13 cellular contexts compared by ENCODE assay signal in the genomic region with DNA sequence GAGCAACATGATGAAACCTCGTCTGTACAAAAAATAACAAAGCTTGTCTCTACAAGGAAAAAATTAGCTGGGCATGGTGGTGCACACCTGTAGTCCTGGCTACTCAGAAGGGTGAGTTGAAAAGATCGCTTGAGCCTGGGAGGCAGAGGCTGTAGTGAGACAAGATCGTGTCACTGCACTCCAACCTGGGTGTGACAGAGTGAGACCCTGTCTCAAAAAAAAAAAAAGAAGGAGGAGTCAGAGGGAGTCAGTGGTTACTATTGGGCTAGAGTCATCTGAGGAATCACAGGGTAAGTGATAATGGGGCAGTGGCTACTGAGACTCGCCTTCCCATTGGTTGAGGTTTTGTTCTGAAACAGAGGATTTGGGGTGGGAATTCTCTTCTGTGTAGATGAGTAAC. TPM values are rescaled to one million over a fixed set of nuclear protein-coding genes. Genes with fewer than 3 reads are reported as not detected.
DNase-seq lines count a peak whose midpoint lies in the region; ATAC-seq, FAIRE-seq and TF ChIP-seq lines count a peak whose summit lies in the region.
"Had no signal": no experiment of that assay in that cellular context is flagged by ENCODE, and none has a peak within 500 bp of the region (broad histone marks: within the 10 kb centered on the region; RNA-seq: fewer than 3 reads in every experiment).

No MANE protein-coding gene starts in this region.

- H3K27me3 ChIP-seq in HepG2 (ENCODE audit: control insufficient read depth in 1 of 2, insufficient read depth in 2 of 2, low read length in 2 of 2) = no peaks in the 10 kb centered on the region
- no peaks in the 10 kb centered on the region for H3K27me3 ChIP-seq in right lobe of liver
- no peaks in the 10 kb centered on the region for H3K27me3 ChIP-seq in H1 (replicated peaks in 1 of 4; ENCODE audit: control insufficient read depth in 3 of 4, extremely low read depth in 1 of 4, insufficient read depth in 3 of 4, low read length in 3 of 4)
- H3K27me3 ChIP-seq in right atrium auricular region = no peaks in the 10 kb centered on the region

- no peak overlapping the region for H3K18ac ChIP-seq in H1 (ENCODE audit: extremely low read depth, low read length)

- no peak overlapping the region for H2BK15ac ChIP-seq in H1 (ENCODE audit: low read length)

- ATAC-seq in HepG2 (peak; percentile 48), right lobe of liver (no peak)
- ATAC-seq in stimulated activated naive CD8-positive, alpha-beta T cell treated with anti-CD3 and anti-CD28 coated beads, Interleukin-15, amount 100 ng/mL, for 72 hours = no peak

- no peak overlapping the region for H4K5ac ChIP-seq in H1 (ENCODE audit: insufficient read length, low read depth, low read length)

- 16% methylated on average over 4 of the region's 4 CpGs for WGBS in HepG2 (ENCODE audit: low lambda C conversion rate)
- WGBS in right lobe of liver (ENCODE audit: insufficient coverage, low coverage, low lambda C conversion rate, missing lambda C conversion rate) = 86% methylated on average over 3 of the region's 4 CpGs
- WGBS in H1 (ENCODE audit: extremely low coverage in 1 of 2, insufficient coverage in 1 of 2, insufficient read length in 1 of 2, insufficient replicate concordance in 2 of 2, low coverage in 1 of 2, low lambda C conversion rate in 2 of 2, missing lambda C conversion rate in 1 of 2), 2 experiments = 78% methylated on average over 3 of the region's 4 CpGs; no CpG with 5 or more reads in 1 of the 2 experiments

- no peaks in the 10 kb centered on the region for H3K9me3 Mint-ChIP-seq in stimulated activated naive CD8-positive, alpha-beta T cell treated with anti-CD3 and anti-CD28 coated beads, Interleukin-15, amount 100 ng/mL, for 72 hours
- peaks cover 9% of the 10 kb centered on the region for H3K9me3 Mint-ChIP-seq in glutamatergic neuron (ENCODE audit: unreplicated experiment)
- H3K9me3 Mint-ChIP-seq: dendritic cell treated with granulocyte-macrophage colony-stimulating factor and Interleukin-4, amounts not matched to agents 40 ng/mL and 50 ng/mL, for 4 days had no signal

- no peaks in the 10 kb centered on the region for H3K36me3 Mint-ChIP-seq in glutamatergic neuron (ENCODE audit: unreplicated experiment)

- peak in 1 of 2 experiments; percentile 65; a peak in 1 of 4 replicates for TF ChIP-seq POLR2A in HepG2 (IDR thresholded peaks at IDR 0.05; ENCODE audit: insufficient read depth in 1 of 2, low read depth in 2 of 2, low read length in 2 of 2)
- no peak for TF ChIP-seq POLR2A in right lobe of liver (IDR thresholded peaks at IDR 0.05)
- TF ChIP-seq POLR2A in H1 (IDR thresholded peaks at IDR 0.05; ENCODE audit: control extremely low read depth in 1 of 2, low read depth in 2 of 2, low read length in 2 of 2) = no peak

- H3K4me1 Mint-ChIP-seq in stimulated activated naive CD8-positive, alpha-beta T cell treated with anti-CD3 and anti-CD28 coated beads, Interleukin-15, amount 100 ng/mL, for 72 hours = peaks cover 88% of the 10 kb centered on the region
- H3K4me1 Mint-ChIP-seq in glutamatergic neuron (ENCODE audit: low read depth, unreplicated experiment) = peaks cover 10% of the 10 kb centered on the region

- H2AFZ ChIP-seq in HepG2 (ENCODE audit: low read length) (no peak overlapping the region), H1 (ENCODE audit: low read length) (no peak overlapping the region)

- no peak for TF ChIP-seq CTCF in HepG2 (CRISPR knock-in tag; IDR thresholded peaks at IDR 0.05)
- no peak for TF ChIP-seq CTCF in right lobe of liver (IDR thresholded peaks at IDR 0.05)
- no peak for TF ChIP-seq CTCF in H1 (IDR thresholded peaks at IDR 0.05; ENCODE audit: control extremely low read depth in 1 of 3, insufficient read depth in 1 of 3, low read depth in 1 of 3, low read length in 3 of 3)
- no peak for TF ChIP-seq CTCF in glutamatergic neuron (IDR thresholded peaks at IDR 0.05; ENCODE audit: partially characterized antibody, unreplicated experiment)
- TF ChIP-seq CTCF in right atrium auricular region (IDR thresholded peaks at IDR 0.05) = no peak

- no peaks in the 10 kb centered on the region for H3K27me3 Mint-ChIP-seq in stimulated activated naive CD8-positive, alpha-beta T cell treated with anti-CD3 and anti-CD28 coated beads, Interleukin-15, amount 100 ng/mL, for 72 hours
- H3K27me3 Mint-ChIP-seq in glutamatergic neuron (ENCODE audit: unreplicated experiment) = peaks cover 18% of the 10 kb centered on the region
- H3K27me3 Mint-ChIP-seq: dendritic cell treated with granulocyte-macrophage colony-stimulating factor and Interleukin-4, amounts not matched to agents 40 ng/mL and 50 ng/mL, for 4 days had no signal

- H2BK5ac ChIP-seq in H1 (ENCODE audit: low read depth, low read length) = no peak overlapping the region

- peak overlapping the region; percentile 77 for H3K4me2 ChIP-seq in HepG2 (ENCODE audit: low read depth, low read length)
- 0 out of 4 replicates have a peak overlapping the region, but pooled peaks of 1 of the 2 experiments have one; percentile 9 for H3K4me2 ChIP-seq in H1 (ENCODE audit: insufficient read depth in 1 of 2, low read depth in 2 of 2, low read length in 2 of 2)

- peaks cover 7 to 18% of the 10 kb centered on the region in 2 experiments; a peak in 4 of 5 replicates for H3K36me3 ChIP-seq in HepG2 (replicated peaks in 1 of 2; ENCODE audit: control insufficient read depth in 1 of 2, insufficient read depth in 2 of 2, low read length in 2 of 2)
- peaks cover 0 to 9% (median 6%) of the 10 kb centered on the region in 4 donors for H3K36me3 ChIP-seq in right lobe of liver
- H3K36me3 ChIP-seq in H1 (ENCODE audit: control insufficient read depth in 2 of 4, insufficient read depth in 4 of 4, low read length in 3 of 4) = peaks cover 5 to 12% (median 8%) of the 10 kb centered on the region in 4 experiments; a peak in 7 of 8 replicates
- peaks cover 18% of the 10 kb centered on the region for H3K36me3 ChIP-seq in right atrium auricular region

- H3K9ac ChIP-seq in HepG2 (ENCODE audit: insufficient read depth, low read depth, low read length) (peak overlapping the region; percentile 45), H1 (replicated peaks in 1 of 4; ENCODE audit: extremely low read depth in 1 of 4, low read depth in 3 of 4, low read length in 3 of 4) (no peak overlapping the region)

- H3K27ac Mint-ChIP-seq in stimulated activated naive CD8-positive, alpha-beta T cell treated with anti-CD3 and anti-CD28 coated beads, Interleukin-15, amount 100 ng/mL, for 72 hours = peak overlapping the region in 1 of 2 donors; percentile 72
- no peak overlapping the region for H3K27ac Mint-ChIP-seq in glutamatergic neuron (ENCODE audit: unreplicated experiment)
- H3K27ac Mint-ChIP-seq: dendritic cell treated with granulocyte-macrophage colony-stimulating factor and Interleukin-4, amounts not matched to agents 40 ng/mL and 50 ng/mL, for 4 days had no signal

- no peak overlapping the region for H3K4ac ChIP-seq in H1 (replicated peaks; ENCODE audit: insufficient read length, low read depth, low read length)

- FAIRE-seq in HepG2 (lab: Jason Lieb, UNC) (peak; percentile 44), H1 (lab: Jason Lieb, UNC) (no peak)

- H3K79me1 ChIP-seq in H1 (ENCODE audit: low read depth, low read length) = peaks cover 15% of the 10 kb centered on the region

- peak overlapping the region; percentile 2 to 39 for H3K4me3 Mint-ChIP-seq in stimulated activated naive CD8-positive, alpha-beta T cell treated with anti-CD3 and anti-CD28 coated beads, Interleukin-15, amount 100 ng/mL, for 72 hours
- no peak overlapping the region for H3K4me3 Mint-ChIP-seq in glutamatergic neuron (ENCODE audit: unreplicated experiment)
- H3K4me3 Mint-ChIP-seq: dendritic cell treated with granulocyte-macrophage colony-stimulating factor and Interleukin-4, amounts not matched to agents 40 ng/mL and 50 ng/mL, for 4 days had no signal

- no peak overlapping the region for H4K8ac ChIP-seq in H1 (ENCODE audit: extremely low read depth, insufficient read depth, low read length)

- no peak overlapping the region for H2AK5ac ChIP-seq in H1 (ENCODE audit: low read depth, low read length)

- H4K20me1 ChIP-seq in HepG2 (ENCODE audit: insufficient read depth, low read length) = peaks cover 15% of the 10 kb centered on the region
- H4K20me1 ChIP-seq in H1 (replicated peaks in 1 of 2; ENCODE audit: control insufficient read depth in 1 of 2, insufficient read depth in 2 of 2, low read length in 2 of 2) = peaks cover 7 to 13% of the 10 kb centered on the region in 2 experiments

- DNase-seq in HepG2 (ENCODE audit: low spot score) (peak; percentile 81), right lobe of liver (no peak), NCI-H82 (lab: John Stamatoyannopoulos, UW) (peak; percentile 44), H1 (ENCODE audit: low read depth in 1 of 2, low spot score in 2 of 2) (no peak), AML-193 (lab: John Stamatoyannopoulos, UW) (no peak), glutamatergic neuron (no peak), right atrium auricular region (ENCODE audit: low spot score) (no peak)
- no peak for DNase-seq in stimulated activated naive CD8-positive, alpha-beta T cell treated with anti-CD3 and anti-CD28 coated beads, Interleukin-15, amount 100 ng/mL, for 72 hours
- DNase-seq: KBM-7; stimulated activated CD4-positive, alpha-beta T cell treated with anti-CD3 and anti-CD28 coated beads, Interleukin-12 subunit alpha, Interleukin-12 subunit beta, amount 100 ng/mL, for 4 hours had no signal

- no peak overlapping the region for H4K91ac ChIP-seq in H1 (replicated peaks; ENCODE audit: insufficient read length, low read length)

- peaks cover 9% of the 10 kb centered on the region; the same call in 1 of the 2 replicates for H3K23me2 ChIP-seq in H1 (ENCODE audit: low read depth, low read length)

- no TSS peak for BruUV-seq in HepG2 (replicated peaks; lab: Mats Ljungman, UMichigan)

- H3K27ac ChIP-seq in HepG2 (ENCODE audit: extremely low read length, insufficient read depth, low read length) = peak overlapping the region; percentile 68
- no peak overlapping the region for H3K27ac ChIP-seq in right lobe of liver
- no peak overlapping the region for H3K27ac ChIP-seq in H1 (ENCODE audit: low read depth, low read length)
- H3K27ac ChIP-seq in right atrium auricular region = no peak overlapping the region
- H3K27ac ChIP-seq: C4-2B, prostate gland had no signal

- peaks cover 84% of the 10 kb centered on the region for H3K4me1 ChIP-seq in HepG2 (ENCODE audit: insufficient read depth, low read length)
- peaks cover 0 to 36% (median 10%) of the 10 kb centered on the region in 4 donors for H3K4me1 ChIP-seq in right lobe of liver
- H3K4me1 ChIP-seq in H1 (replicated peaks in 1 of 4; ENCODE audit: control insufficient read depth in 3 of 4, insufficient read depth in 4 of 4, low read length in 3 of 4) = peaks cover 3 to 20% (median 9%) of the 10 kb centered on the region in 4 experiments; a peak in 6 of 7 replicates
- H3K4me1 ChIP-seq in right atrium auricular region = peaks cover 0 to 47% of the 10 kb centered on the region in 2 donors

- no peak overlapping the region for H3K14ac ChIP-seq in H1 (ENCODE audit: insufficient read length)

- intact Hi-C loops in HepG2 (cut with micrococcal nuclease; ENCODE audit: unreplicated experiment) (loop anchor here (2.0 kb wide), 1 partner anchor 66 kb away; a partner anchor contains a TSS), right lobe of liver (cut with DNase I) (no loop called here)

- H2BK120ac ChIP-seq in H1 (replicated peaks; ENCODE audit: low read depth, low read length) = no peak overlapping the region

- POLR2A ChIA-PET in HepG2 (lab: Yijun Ruan, JAX) (interaction anchor here (1.0 kb wide), 1 partner anchor 21 kb away, joined by 3 read pairs; no protein-coding TSS in a partner anchor), H1 (lab: Charles Lee; ENCODE audit: partially characterized antibody) (interaction anchor here (0.6 to 2.3 kb wide), 2 partner anchors 119 to 600 kb away, joined by 3 to 10 read pairs; a partner anchor contains a TSS)

- CTCF ChIA-PET in HepG2 (lab: Yijun Ruan, JAX; ENCODE audit: low intra/inter-chr PET ratio, low total read pairs) = no interaction called here
- CTCF ChIA-PET in H1 (lab: Charles Lee; ENCODE audit: partially characterized antibody) = interaction anchor here (0.8 kb wide), 1 partner anchor 67 kb away, joined by 3 read pairs; no protein-coding TSS in a partner anchor

- no peak overlapping the region for H3K56ac ChIP-seq in H1 (replicated peaks; ENCODE audit: insufficient read length, low read depth, low read length)

- H3K23ac ChIP-seq in H1 (ENCODE audit: insufficient read length) = no peak overlapping the region

- H2BK12ac ChIP-seq in H1 (ENCODE audit: low read depth, low read length) = no peak overlapping the region

- TF ChIP-seq EP300 in HepG2 (IDR thresholded peaks at IDR 0.05; ENCODE audit: low read depth in 2 of 2, low read length in 2 of 2) (no peak), HepG2 (CRISPR knock-in tag; IDR thresholded peaks at IDR 0.05; ENCODE audit: borderline replicate concordance) (no peak), H1 (IDR thresholded peaks at IDR 0.05; ENCODE audit: borderline replicate concordance in 1 of 2, low read depth in 2 of 2, low read length in 2 of 2) (no peak)

- in situ Hi-C loops in HepG2 (cut with HindIII; ENCODE audit: extremely low pct_ligation_motif_present, low pct_unique_long_range_greater_than_20kb) = no loop called here

- no peak for TF ChIP-seq RAD21 in HepG2 (CRISPR knock-in tag; IDR thresholded peaks at IDR 0.05)
- TF ChIP-seq RAD21 in H1 (IDR thresholded peaks at IDR 0.05 in 1 of 2, conservative IDR thresholded peaks at IDR 0.05 in 1 of 2; ENCODE audit: low read depth in 2 of 2, low read length in 2 of 2) = no peak

- H3K9me3 ChIP-seq in HepG2 (ENCODE audit: low read length) = no peaks in the 10 kb centered on the region
- H3K9me3 ChIP-seq in right lobe of liver = no peaks in the 10 kb centered on the region
- no peaks in the 10 kb centered on the region for H3K9me3 ChIP-seq in H1 (ENCODE audit: insufficient read depth in 2 of 2, low read depth in 1 of 2, low read length in 1 of 2)
- no peaks in the 10 kb centered on the region for H3K9me3 ChIP-seq in right atrium auricular region
- H3K9me3 ChIP-seq: prostate gland had no signal

- H3K4me3 ChIP-seq in HepG2 (replicated peaks in 1 of 3; ENCODE audit: insufficient read depth in 1 of 3, low read depth in 2 of 3, low read length in 3 of 3) = peak overlapping the region; percentile 21 to 58 (median 34); a peak in 5 of 6 replicates
- H3K4me3 ChIP-seq in right lobe of liver = no peak overlapping the region
- no peak overlapping the region for H3K4me3 ChIP-seq in H1 (ENCODE audit: extremely low read depth in 1 of 4, insufficient read depth in 2 of 4, low read depth in 3 of 4, low read length in 4 of 4)
- H3K4me3 ChIP-seq in right atrium auricular region = no peak overlapping the region
- H3K4me3 ChIP-seq: prostate gland had no signal

- H3K79me2 ChIP-seq in HepG2 (ENCODE audit: insufficient read depth, low read length) (peaks cover 30% of the 10 kb centered on the region), H1 (ENCODE audit: control insufficient read depth in 1 of 2, insufficient read depth in 2 of 2, low read length in 2 of 2) (peaks cover 2 to 25% of the 10 kb centered on the region in 2 experiments; a peak in 3 of 4 replicates)

- H2BK20ac ChIP-seq in H1 (ENCODE audit: low read length) = 0 out of 2 replicates have a peak overlapping the region, but pooled peaks have one; percentile 3

RNA-seq across cellular contexts. Expression of a gene that starts 1.9 kb away (rescaled TPM):
- total RNA-seq in HepG2 (2016; rRNA removed; fragmentation: Illumina TruSeq; extraction: Trizol) = 167 and 207 TPM in 2 replicates
- 57.7 and 63.3 TPM in 2 replicates for total RNA-seq in HepG2 (2016; cell fraction: cytosol; rRNA removed; fragmentation: Illumina TruSeq; extraction: Trizol; ENCODE audit: low read depth)
- total RNA-seq in HepG2 (2016; cell fraction: insoluble cytoplasmic fraction; rRNA removed; fragmentation: Illumina TruSeq; extraction: Trizol) = 170 and 179 TPM in 2 replicates
- 117 and 119 TPM in 2 replicates for total RNA-seq in HepG2 (2016; cell fraction: membrane; rRNA removed; fragmentation: Illumina TruSeq; extraction: Trizol)
- total RNA-seq in HepG2 (2016; cell fraction: nucleus; rRNA removed; fragmentation: Illumina TruSeq; extraction: Trizol) = 102 and 114 TPM in 2 replicates
- polyA plus RNA-seq in HepG2 (2011; rRNA removed) = 115 and 147 TPM in 2 replicates
- polyA plus RNA-seq in HepG2 (2011; cell fraction: cytosol; rRNA removed) = 137 and 170 TPM in 2 replicates
- polyA plus RNA-seq in HepG2 (2011; cell fraction: nucleus; rRNA removed) = 307 and 407 TPM in 2 replicates
- 311 and 360 TPM in 2 replicates for polyA plus RNA-seq in HepG2 (2012)
- polyA plus RNA-seq in HepG2 (2016; cell fraction: cytosol; fragmentation: Illumina TruSeq; extraction: Trizol; ENCODE audit: low read depth) = 97.4 and 105 TPM in 2 replicates
- polyA plus RNA-seq in HepG2 (2016; cell fraction: insoluble cytoplasmic fraction; fragmentation: Illumina TruSeq; extraction: Trizol; ENCODE audit: low read depth) = 183 and 254 TPM in 2 replicates
- polyA plus RNA-seq in HepG2 (2016; cell fraction: membrane; fragmentation: Illumina TruSeq; extraction: Trizol; ENCODE audit: low read depth) = 113 and 126 TPM in 2 replicates
- polyA plus RNA-seq in HepG2 (2016; cell fraction: nucleus; fragmentation: Illumina TruSeq; extraction: Trizol; ENCODE audit: insufficient read depth, low read depth) = 173 and 188 TPM in 2 replicates
- 301 and 307 TPM in 2 replicates for polyA minus RNA-seq in HepG2 (2011; rRNA and poly(A)+ RNA removed; ENCODE audit: low replicate concordance)
- 278 and 286 TPM in 2 replicates for polyA minus RNA-seq in HepG2 (2011; cell fraction: cytosol; rRNA and poly(A)+ RNA removed)
- polyA minus RNA-seq in HepG2 (2011; cell fraction: nucleus; rRNA and poly(A)+ RNA removed) = 125 and 126 TPM in 2 replicates
- 100 to 1,000 TPM; 163 to 364 (median 256) TPM for total RNA-seq in right lobe of liver
- 360 and 370 TPM in 2 replicates for total RNA-seq in H1 (2021; fragmentation: NEBNext Ultra II Directional; extraction: Animal tissue kit (Norgen Biotek cat#: 25700))
- 171 and 240 TPM in 2 replicates for polyA plus RNA-seq in H1 (2011; rRNA removed)
- polyA plus RNA-seq in H1 (2011; cell fraction: cytosol; rRNA removed) = 153 TPM
- 211 TPM for polyA plus RNA-seq in H1 (2011; cell fraction: nucleus; rRNA removed)
- 270 to 336 TPM (median 308 TPM) in 4 replicates for polyA plus RNA-seq in H1 (2012, experiment 1 of 2)
- polyA plus RNA-seq in H1 (2012, experiment 2 of 2) = 324 TPM
- 133 TPM for polyA plus RNA-seq in H1 (2013, experiment 1 of 2)
- polyA plus RNA-seq in H1 (2013, experiment 2 of 2) = 132 TPM
- 290 and 318 TPM in 2 replicates for polyA minus RNA-seq in H1 (2011; rRNA and poly(A)+ RNA removed)
- polyA minus RNA-seq in H1 (2011; cell fraction: cytosol; rRNA and poly(A)+ RNA removed) = 192 TPM
- 114 TPM for polyA minus RNA-seq in H1 (2011; cell fraction: nucleus; rRNA and poly(A)+ RNA removed)
- 213 TPM for total RNA-seq in glutamatergic neuron (ENCODE audit: unreplicated experiment)
- total RNA-seq in right atrium auricular region = 100 to 1,000 TPM; 340 to 413 TPM

RNA-seq across cellular contexts. Expression of a gene that starts 41.1 kb away (rescaled TPM):
- total RNA-seq in HepG2 (2016; rRNA removed; fragmentation: Illumina TruSeq; extraction: Trizol) (35.2 and 40.5 TPM in 2 replicates), right lobe of liver (10 to 100 TPM in 2 of 6 experiments, 1 to 10 TPM in 4; 3.0 to 13.4 (median 4.5) TPM), glutamatergic neuron (ENCODE audit: unreplicated experiment) (15.0 TPM), right atrium auricular region (10 to 100 TPM in 1 of 2 donors, 1 to 10 TPM in 1; 9.5 to 14.0 TPM)
- total RNA-seq in HepG2 (2016; cell fraction: cytosol; rRNA removed; fragmentation: Illumina TruSeq; extraction: Trizol; ENCODE audit: low read depth) = 11.6 and 14.8 TPM in 2 replicates
- 33.1 and 33.4 TPM in 2 replicates for total RNA-seq in HepG2 (2016; cell fraction: insoluble cytoplasmic fraction; rRNA removed; fragmentation: Illumina TruSeq; extraction: Trizol)
- 13.3 and 18.3 TPM in 2 replicates for total RNA-seq in HepG2 (2016; cell fraction: membrane; rRNA removed; fragmentation: Illumina TruSeq; extraction: Trizol)
- 15.7 and 15.8 TPM in 2 replicates for total RNA-seq in HepG2 (2016; cell fraction: nucleus; rRNA removed; fragmentation: Illumina TruSeq; extraction: Trizol)
- polyA plus RNA-seq in HepG2 (2011; rRNA removed) (24.5 and 29.3 TPM in 2 replicates), H1 (2011; rRNA removed) (78.1 and 80.2 TPM in 2 replicates)
- 30.4 and 32.4 TPM in 2 replicates for polyA plus RNA-seq in HepG2 (2011; cell fraction: cytosol; rRNA removed)
- 11.2 and 15.1 TPM in 2 replicates for polyA plus RNA-seq in HepG2 (2011; cell fraction: nucleus; rRNA removed)
- polyA plus RNA-seq in HepG2 (2012) = 22.2 and 26.3 TPM in 2 replicates
- 9.9 and 11.5 TPM in 2 replicates for polyA plus RNA-seq in HepG2 (2016; cell fraction: cytosol; fragmentation: Illumina TruSeq; extraction: Trizol; ENCODE audit: low read depth)
- polyA plus RNA-seq in HepG2 (2016; cell fraction: insoluble cytoplasmic fraction; fragmentation: Illumina TruSeq; extraction: Trizol; ENCODE audit: low read depth) = 28.1 and 29.2 TPM in 2 replicates
- polyA plus RNA-seq in HepG2 (2016; cell fraction: membrane; fragmentation: Illumina TruSeq; extraction: Trizol; ENCODE audit: low read depth) = 11.1 and 13.6 TPM in 2 replicates
- polyA plus RNA-seq in HepG2 (2016; cell fraction: nucleus; fragmentation: Illumina TruSeq; extraction: Trizol; ENCODE audit: insufficient read depth, low read depth) = 16.5 and 17.5 TPM in 2 replicates
- 34.1 and 34.4 TPM in 2 replicates for polyA minus RNA-seq in HepG2 (2011; rRNA and poly(A)+ RNA removed; ENCODE audit: low replicate concordance)
- 6.5 and 7.9 TPM in 2 replicates for polyA minus RNA-seq in HepG2 (2011; cell fraction: cytosol; rRNA and poly(A)+ RNA removed)
- polyA minus RNA-seq in HepG2 (2011; cell fraction: nucleus; rRNA and poly(A)+ RNA removed) = 11.6 and 12.1 TPM in 2 replicates
- 50.8 and 51.5 TPM in 2 replicates for total RNA-seq in H1 (2021; fragmentation: NEBNext Ultra II Directional; extraction: Animal tissue kit (Norgen Biotek cat#: 25700))
- 72.4 TPM for polyA plus RNA-seq in H1 (2011; cell fraction: cytosol; rRNA removed)
- 47.8 TPM for polyA plus RNA-seq in H1 (2011; cell fraction: nucleus; rRNA removed)
- 42.0 to 65.0 TPM (median 44.8 TPM) in 4 replicates for polyA plus RNA-seq in H1 (2012, experiment 1 of 2)
- 59.2 TPM for polyA plus RNA-seq in H1 (2012, experiment 2 of 2)
- polyA plus RNA-seq in H1 (2013, experiment 1 of 2) = 57.3 TPM
- polyA plus RNA-seq in H1 (2013, experiment 2 of 2) = 59.1 TPM
- polyA minus RNA-seq in H1 (2011; rRNA and poly(A)+ RNA removed) = 35.2 and 56.0 TPM in 2 replicates
- 19.8 TPM for polyA minus RNA-seq in H1 (2011; cell fraction: cytosol; rRNA and poly(A)+ RNA removed)
- 22.6 TPM for polyA minus RNA-seq in H1 (2011; cell fraction: nucleus; rRNA and poly(A)+ RNA removed)

Comparison
In these comparisons a context has a peak if more than half of its experiments do, and no peak if none do; other contexts are left out.
1. DNase-seq: peak in HepG2 (single experiment) and NCI-H82 (single experiment); none in right lobe of liver (0 of 3), H1 (0 of 2), stimulated activated naive CD8-positive, alpha-beta T cell treated with anti-CD3 and anti-CD28 coated beads, Interleukin-15, amount 100 ng/mL, for 72 hours (0 of 2), AML-193 (0 of 2), glutamatergic neuron (single experiment) and right atrium auricular region (single experiment).
2. H3K4me3 ChIP-seq: peak in HepG2 (3 of 3); none in right lobe of liver (0 of 3), H1 (0 of 4) and right atrium auricular region (0 of 2).